1 cellular context compared by ENCODE assay signal in the genomic region with DNA sequence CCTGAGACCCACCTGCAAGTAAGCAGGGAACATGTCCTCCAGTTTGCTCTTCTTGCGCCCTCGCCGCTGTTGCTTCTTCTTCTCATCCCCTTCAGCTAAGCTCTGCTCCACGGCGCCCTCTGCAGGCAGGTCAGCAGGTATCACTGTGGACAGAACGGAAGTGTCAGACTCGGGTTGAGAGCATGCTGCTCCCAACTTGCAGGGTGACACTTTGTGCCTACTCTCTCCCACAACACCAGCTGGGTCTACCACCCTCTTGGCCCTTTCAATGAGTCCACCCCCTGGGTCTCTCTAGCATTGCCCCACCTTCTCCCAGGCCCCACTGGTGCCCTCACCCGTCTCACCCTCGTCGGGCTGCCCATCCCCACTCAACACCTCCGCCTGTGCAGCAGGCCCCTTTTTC.
TF ChIP-seq lines count a peak whose summit lies in the region.

No MANE protein-coding gene starts in this region.

TF ChIP-seq in K562, 482 proteins besides CTCF, POLR2A, EP300 and RAD21:
- TF ChIP-seq XRCC5 (IDR thresholded peaks at IDR 0.05; ENCODE audit: low read depth, low read length): peak; percentile 86
- TF ChIP-seq SMC3 (conservative IDR thresholded peaks at IDR 0.05; ENCODE audit: insufficient read depth, low read depth, low read length): peak; percentile 57; the same call in 1 of the 2 replicates
- TF ChIP-seq ETV1 (tag; conservative IDR thresholded peaks at IDR 0.05; ENCODE audit: low read depth): peak; percentile 41; the same call in 1 of the 2 replicates
- TF ChIP-seq, protein P1, sequence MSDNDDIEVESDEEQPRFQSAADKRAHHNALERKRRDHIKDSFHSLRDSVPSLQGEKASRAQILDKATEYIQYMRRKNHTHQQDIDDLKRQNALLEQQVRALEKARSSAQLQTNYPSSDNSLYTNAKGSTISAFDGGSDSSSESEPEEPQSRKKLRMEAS (CRISPR knock-in tag; IDR thresholded peaks at IDR 0.05): 0 out of 2 replicates have a peak, but pooled peaks have one; percentile 13
- TF ChIP-seq CREM (IDR thresholded peaks at IDR 0.05; ENCODE audit: low read depth): peak; percentile 47; the same call in 1 of the 2 replicates
- TF ChIP-seq, protein P2, sequence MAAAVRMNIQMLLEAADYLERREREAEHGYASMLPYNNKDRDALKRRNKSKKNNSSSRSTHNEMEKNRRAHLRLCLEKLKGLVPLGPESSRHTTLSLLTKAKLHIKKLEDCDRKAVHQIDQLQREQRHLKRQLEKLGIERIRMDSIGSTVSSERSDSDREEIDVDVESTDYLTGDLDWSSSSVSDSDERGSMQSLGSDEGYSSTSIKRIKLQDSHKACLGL (CRISPR knock-in tag; IDR thresholded peaks at IDR 0.05; ENCODE audit: borderline replicate concordance, poor library complexity, severe bottlenecking): no peak
- no peak for TF ChIP-seq ZNF778 (CRISPR knock-in tag; IDR thresholded peaks at IDR 0.05)
- peak; percentile 72; the same call in 1 of the 2 replicates for TF ChIP-seq ETV5 (CRISPR knock-in tag; IDR thresholded peaks at IDR 0.05; ENCODE audit: low read depth)
- TF ChIP-seq, protein P3, sequence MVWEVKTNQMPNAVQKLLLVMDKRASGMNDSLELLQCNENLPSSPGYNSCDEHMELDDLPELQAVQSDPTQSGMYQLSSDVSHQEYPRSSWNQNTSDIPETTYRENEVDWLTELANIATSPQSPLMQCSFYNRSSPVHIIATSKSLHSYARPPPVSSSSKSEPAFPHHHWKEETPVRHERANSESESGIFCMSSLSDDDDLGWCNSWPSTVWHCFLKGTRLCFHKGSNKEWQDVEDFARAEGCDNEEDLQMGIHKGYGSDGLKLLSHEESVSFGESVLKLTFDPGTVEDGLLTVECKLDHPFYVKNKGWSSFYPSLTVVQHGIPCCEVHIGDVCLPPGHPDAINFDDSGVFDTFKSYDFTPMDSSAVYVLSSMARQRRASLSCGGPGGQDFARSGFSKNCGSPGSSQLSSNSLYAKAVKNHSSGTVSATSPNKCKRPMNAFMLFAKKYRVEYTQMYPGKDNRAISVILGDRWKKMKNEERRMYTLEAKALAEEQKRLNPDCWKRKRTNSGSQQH (CRISPR knock-in tag; IDR thresholded peaks at IDR 0.05): 0 out of 2 replicates have a peak, but pooled peaks have one; percentile 8
- TF ChIP-seq, protein P4, sequence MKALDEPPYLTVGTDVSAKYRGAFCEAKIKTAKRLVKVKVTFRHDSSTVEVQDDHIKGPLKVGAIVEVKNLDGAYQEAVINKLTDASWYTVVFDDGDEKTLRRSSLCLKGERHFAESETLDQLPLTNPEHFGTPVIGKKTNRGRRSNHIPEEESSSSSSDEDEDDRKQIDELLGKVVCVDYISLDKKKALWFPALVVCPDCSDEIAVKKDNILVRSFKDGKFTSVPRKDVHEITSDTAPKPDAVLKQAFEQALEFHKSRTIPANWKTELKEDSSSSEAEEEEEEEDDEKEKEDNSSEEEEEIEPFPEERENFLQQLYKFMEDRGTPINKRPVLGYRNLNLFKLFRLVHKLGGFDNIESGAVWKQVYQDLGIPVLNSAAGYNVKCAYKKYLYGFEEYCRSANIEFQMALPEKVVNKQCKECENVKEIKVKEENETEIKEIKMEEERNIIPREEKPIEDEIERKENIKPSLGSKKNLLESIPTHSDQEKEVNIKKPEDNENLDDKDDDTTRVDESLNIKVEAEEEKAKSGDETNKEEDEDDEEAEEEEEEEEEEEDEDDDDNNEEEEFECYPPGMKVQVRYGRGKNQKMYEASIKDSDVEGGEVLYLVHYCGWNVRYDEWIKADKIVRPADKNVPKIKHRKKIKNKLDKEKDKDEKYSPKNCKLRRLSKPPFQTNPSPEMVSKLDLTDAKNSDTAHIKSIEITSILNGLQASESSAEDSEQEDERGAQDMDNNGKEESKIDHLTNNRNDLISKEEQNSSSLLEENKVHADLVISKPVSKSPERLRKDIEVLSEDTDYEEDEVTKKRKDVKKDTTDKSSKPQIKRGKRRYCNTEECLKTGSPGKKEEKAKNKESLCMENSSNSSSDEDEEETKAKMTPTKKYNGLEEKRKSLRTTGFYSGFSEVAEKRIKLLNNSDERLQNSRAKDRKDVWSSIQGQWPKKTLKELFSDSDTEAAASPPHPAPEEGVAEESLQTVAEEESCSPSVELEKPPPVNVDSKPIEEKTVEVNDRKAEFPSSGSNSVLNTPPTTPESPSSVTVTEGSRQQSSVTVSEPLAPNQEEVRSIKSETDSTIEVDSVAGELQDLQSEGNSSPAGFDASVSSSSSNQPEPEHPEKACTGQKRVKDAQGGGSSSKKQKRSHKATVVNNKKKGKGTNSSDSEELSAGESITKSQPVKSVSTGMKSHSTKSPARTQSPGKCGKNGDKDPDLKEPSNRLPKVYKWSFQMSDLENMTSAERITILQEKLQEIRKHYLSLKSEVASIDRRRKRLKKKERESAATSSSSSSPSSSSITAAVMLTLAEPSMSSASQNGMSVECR (CRISPR knock-in tag; IDR thresholded peaks at IDR 0.05): no peak
- TF ChIP-seq, protein P5, sequence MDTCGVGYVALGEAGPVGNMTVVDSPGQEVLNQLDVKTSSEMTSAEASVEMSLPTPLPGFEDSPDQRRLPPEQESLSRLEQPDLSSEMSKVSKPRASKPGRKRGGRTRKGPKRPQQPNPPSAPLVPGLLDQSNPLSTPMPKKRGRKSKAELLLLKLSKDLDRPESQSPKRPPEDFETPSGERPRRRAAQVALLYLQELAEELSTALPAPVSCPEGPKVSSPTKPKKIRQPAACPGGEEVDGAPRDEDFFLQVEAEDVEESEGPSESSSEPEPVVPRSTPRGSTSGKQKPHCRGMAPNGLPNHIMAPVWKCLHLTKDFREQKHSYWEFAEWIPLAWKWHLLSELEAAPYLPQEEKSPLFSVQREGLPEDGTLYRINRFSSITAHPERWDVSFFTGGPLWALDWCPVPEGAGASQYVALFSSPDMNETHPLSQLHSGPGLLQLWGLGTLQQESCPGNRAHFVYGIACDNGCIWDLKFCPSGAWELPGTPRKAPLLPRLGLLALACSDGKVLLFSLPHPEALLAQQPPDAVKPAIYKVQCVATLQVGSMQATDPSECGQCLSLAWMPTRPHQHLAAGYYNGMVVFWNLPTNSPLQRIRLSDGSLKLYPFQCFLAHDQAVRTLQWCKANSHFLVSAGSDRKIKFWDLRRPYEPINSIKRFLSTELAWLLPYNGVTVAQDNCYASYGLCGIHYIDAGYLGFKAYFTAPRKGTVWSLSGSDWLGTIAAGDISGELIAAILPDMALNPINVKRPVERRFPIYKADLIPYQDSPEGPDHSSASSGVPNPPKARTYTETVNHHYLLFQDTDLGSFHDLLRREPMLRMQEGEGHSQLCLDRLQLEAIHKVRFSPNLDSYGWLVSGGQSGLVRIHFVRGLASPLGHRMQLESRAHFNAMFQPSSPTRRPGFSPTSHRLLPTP (IDR thresholded peaks at IDR 0.05; ENCODE audit: borderline replicate concordance, extremely low read depth, insufficient read length): no peak
- no peak for TF ChIP-seq FOXP1 (CRISPR knock-in tag; IDR thresholded peaks at IDR 0.05)
- TF ChIP-seq ELF4 (CRISPR knock-in tag; IDR thresholded peaks at IDR 0.05): 0 out of 2 replicates have a peak, but pooled peaks have one; percentile 26
- TF ChIP-seq SAP30 (IDR thresholded peaks at IDR 0.05; ENCODE audit: borderline replicate concordance, insufficient read depth, low read depth, low read length, poor library complexity, severe bottlenecking): no peak
- TF ChIP-seq GABPA (tag; conservative IDR thresholded peaks at IDR 0.05; ENCODE audit: low read depth): no peak
- TF ChIP-seq HEY1 (CRISPR knock-in tag; IDR thresholded peaks at IDR 0.05; ENCODE audit: borderline replicate concordance): no peak
- TF ChIP-seq, protein P6, sequence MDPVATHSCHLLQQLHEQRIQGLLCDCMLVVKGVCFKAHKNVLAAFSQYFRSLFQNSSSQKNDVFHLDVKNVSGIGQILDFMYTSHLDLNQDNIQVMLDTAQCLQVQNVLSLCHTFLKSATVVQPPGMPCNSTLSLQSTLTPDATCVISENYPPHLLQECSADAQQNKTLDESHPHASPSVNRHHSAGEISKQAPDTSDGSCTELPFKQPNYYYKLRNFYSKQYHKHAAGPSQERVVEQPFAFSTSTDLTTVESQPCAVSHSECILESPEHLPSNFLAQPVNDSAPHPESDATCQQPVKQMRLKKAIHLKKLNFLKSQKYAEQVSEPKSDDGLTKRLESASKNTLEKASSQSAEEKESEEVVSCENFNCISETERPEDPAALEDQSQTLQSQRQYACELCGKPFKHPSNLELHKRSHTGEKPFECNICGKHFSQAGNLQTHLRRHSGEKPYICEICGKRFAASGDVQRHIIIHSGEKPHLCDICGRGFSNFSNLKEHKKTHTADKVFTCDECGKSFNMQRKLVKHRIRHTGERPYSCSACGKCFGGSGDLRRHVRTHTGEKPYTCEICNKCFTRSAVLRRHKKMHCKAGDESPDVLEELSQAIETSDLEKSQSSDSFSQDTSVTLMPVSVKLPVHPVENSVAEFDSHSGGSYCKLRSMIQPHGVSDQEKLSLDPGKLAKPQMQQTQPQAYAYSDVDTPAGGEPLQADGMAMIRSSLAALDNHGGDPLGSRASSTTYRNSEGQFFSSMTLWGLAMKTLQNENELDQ (CRISPR knock-in tag; IDR thresholded peaks at IDR 0.05; ENCODE audit: borderline replicate concordance): no peak
- TF ChIP-seq, protein P7, sequence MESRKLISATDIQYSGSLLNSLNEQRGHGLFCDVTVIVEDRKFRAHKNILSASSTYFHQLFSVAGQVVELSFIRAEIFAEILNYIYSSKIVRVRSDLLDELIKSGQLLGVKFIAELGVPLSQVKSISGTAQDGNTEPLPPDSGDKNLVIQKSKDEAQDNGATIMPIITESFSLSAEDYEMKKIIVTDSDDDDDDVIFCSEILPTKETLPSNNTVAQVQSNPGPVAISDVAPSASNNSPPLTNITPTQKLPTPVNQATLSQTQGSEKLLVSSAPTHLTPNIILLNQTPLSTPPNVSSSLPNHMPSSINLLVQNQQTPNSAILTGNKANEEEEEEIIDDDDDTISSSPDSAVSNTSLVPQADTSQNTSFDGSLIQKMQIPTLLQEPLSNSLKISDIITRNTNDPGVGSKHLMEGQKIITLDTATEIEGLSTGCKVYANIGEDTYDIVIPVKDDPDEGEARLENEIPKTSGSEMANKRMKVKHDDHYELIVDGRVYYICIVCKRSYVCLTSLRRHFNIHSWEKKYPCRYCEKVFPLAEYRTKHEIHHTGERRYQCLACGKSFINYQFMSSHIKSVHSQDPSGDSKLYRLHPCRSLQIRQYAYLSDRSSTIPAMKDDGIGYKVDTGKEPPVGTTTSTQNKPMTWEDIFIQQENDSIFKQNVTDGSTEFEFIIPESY (CRISPR knock-in tag; IDR thresholded peaks at IDR 0.05): peak; percentile 98
- TF ChIP-seq GABPB1 (CRISPR knock-in tag; IDR thresholded peaks at IDR 0.05): 0 out of 2 replicates have a peak, but pooled peaks have one; percentile 48
- peak; percentile 75 for TF ChIP-seq SPI1 (IDR thresholded peaks at IDR 0.05; ENCODE audit: borderline replicate concordance, low read depth, low read length)
- no peak for TF ChIP-seq NR4A1 (CRISPR knock-in tag; IDR thresholded peaks at IDR 0.05)
- no peak for TF ChIP-seq NR4A1 (tag; IDR thresholded peaks at IDR 0.05)
- peak in 1 of 3 experiments; percentile 13 for TF ChIP-seq YY1 (IDR thresholded peaks at IDR 0.05; ENCODE audit: borderline replicate concordance in 1 of 3, control insufficient read depth in 1 of 3, extremely low read depth in 1 of 3, insufficient read depth in 3 of 3, insufficient read length in 1 of 3, insufficient replicate concordance in 2 of 3, low read depth in 1 of 3, low read length in 2 of 3)
- peak in 1 of 2 experiments; percentile 55; a peak in 1 of 4 replicates for TF ChIP-seq RCOR1 (IDR thresholded peaks at IDR 0.05; ENCODE audit: borderline replicate concordance in 1 of 2, low read depth in 2 of 2, low read length in 2 of 2)
- no peak for TF ChIP-seq TAF7 (tag; IDR thresholded peaks at IDR 0.05)
- TF ChIP-seq, protein P8, sequence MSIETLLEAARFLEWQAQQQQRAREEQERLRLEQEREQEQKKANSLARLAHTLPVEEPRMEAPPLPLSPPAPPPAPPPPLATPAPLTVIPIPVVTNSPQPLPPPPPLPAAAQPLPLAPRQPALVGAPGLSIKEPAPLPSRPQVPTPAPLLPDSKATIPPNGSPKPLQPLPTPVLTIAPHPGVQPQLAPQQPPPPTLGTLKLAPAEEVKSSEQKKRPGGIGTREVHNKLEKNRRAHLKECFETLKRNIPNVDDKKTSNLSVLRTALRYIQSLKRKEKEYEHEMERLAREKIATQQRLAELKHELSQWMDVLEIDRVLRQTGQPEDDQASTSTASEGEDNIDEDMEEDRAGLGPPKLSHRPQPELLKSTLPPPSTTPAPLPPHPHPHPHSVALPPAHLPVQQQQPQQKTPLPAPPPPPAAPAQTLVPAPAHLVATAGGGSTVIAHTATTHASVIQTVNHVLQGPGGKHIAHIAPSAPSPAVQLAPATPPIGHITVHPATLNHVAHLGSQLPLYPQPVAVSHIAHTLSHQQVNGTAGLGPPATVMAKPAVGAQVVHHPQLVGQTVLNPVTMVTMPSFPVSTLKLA (conservative IDR thresholded peaks at IDR 0.05): peak in 1 of 2 experiments; percentile 28; a peak in 1 of 4 replicates
